1 cellular context compared by ENCODE assay signal in genomic region chr10:58967551-58968418, GRCh38.
TF ChIP-seq lines count a peak whose summit lies in the region.

No MANE protein-coding gene starts in this region.

TF ChIP-seq in GM12878, 131 proteins besides CTCF, POLR2A, EP300 and RAD21 (continued from another document):
- no peak for TF ChIP-seq CHD1 (IDR thresholded peaks at IDR 0.05; ENCODE audit: low read depth, low read length)
- TF ChIP-seq BHLHE40 (IDR thresholded peaks at IDR 0.05; ENCODE audit: borderline replicate concordance in 1 of 2, low read depth in 2 of 2, low read length in 1 of 2): peak in 1 of 2 experiments; percentile 35; a peak in 1 of 4 replicates
- TF ChIP-seq SMARCA5 (IDR thresholded peaks at IDR 0.05): no peak
- TF ChIP-seq YY1 (IDR thresholded peaks at IDR 0.05; ENCODE audit: low read depth, low read length): no peak
- TF ChIP-seq SUPT20H (IDR thresholded peaks at IDR 0.05; ENCODE audit: borderline replicate concordance, control insufficient read depth, low read depth, low read length): no peak
- no peak for TF ChIP-seq GABPA (IDR thresholded peaks at IDR 0.05; ENCODE audit: low read depth)
- TF ChIP-seq E2F8 (IDR thresholded peaks at IDR 0.05; ENCODE audit: low read depth, partially characterized antibody): no peak
- TF ChIP-seq ZZZ3 (IDR thresholded peaks at IDR 0.05; ENCODE audit: control insufficient read depth, insufficient read length, low read depth): no peak
- TF ChIP-seq, protein P1, sequence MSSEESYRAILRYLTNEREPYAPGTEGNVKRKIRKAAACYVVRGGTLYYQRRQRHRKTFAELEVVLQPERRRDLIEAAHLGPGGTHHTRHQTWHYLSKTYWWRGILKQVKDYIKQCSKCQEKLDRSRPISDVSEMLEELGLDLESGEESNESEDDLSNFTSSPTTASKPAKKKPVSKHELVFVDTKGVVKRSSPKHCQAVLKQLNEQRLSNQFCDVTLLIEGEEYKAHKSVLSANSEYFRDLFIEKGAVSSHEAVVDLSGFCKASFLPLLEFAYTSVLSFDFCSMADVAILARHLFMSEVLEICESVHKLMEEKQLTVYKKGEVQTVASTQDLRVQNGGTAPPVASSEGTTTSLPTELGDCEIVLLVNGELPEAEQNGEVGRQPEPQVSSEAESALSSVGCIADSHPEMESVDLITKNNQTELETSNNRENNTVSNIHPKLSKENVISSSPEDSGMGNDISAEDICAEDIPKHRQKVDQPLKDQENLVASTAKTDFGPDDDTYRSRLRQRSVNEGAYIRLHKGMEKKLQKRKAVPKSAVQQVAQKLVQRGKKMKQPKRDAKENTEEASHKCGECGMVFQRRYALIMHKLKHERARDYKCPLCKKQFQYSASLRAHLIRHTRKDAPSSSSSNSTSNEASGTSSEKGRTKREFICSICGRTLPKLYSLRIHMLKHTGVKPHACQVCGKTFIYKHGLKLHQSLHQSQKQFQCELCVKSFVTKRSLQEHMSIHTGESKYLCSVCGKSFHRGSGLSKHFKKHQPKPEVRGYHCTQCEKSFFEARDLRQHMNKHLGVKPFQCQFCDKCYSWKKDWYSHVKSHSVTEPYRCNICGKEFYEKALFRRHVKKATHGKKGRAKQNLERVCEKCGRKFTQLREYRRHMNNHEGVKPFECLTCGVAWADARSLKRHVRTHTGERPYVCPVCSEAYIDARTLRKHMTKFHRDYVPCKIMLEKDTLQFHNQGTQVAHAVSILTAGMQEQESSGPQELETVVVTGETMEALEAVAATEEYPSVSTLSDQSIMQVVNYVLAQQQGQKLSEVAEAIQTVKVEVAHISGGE (CRISPR knock-in tag; IDR thresholded peaks at IDR 0.05): no peak
- peak; percentile 72; the same call in 1 of the 2 replicates for TF ChIP-seq BACH1 (IDR thresholded peaks at IDR 0.05; ENCODE audit: borderline replicate concordance)
- TF ChIP-seq TARDBP (IDR thresholded peaks at IDR 0.05; ENCODE audit: borderline replicate concordance): no peak
- TF ChIP-seq, protein P2, sequence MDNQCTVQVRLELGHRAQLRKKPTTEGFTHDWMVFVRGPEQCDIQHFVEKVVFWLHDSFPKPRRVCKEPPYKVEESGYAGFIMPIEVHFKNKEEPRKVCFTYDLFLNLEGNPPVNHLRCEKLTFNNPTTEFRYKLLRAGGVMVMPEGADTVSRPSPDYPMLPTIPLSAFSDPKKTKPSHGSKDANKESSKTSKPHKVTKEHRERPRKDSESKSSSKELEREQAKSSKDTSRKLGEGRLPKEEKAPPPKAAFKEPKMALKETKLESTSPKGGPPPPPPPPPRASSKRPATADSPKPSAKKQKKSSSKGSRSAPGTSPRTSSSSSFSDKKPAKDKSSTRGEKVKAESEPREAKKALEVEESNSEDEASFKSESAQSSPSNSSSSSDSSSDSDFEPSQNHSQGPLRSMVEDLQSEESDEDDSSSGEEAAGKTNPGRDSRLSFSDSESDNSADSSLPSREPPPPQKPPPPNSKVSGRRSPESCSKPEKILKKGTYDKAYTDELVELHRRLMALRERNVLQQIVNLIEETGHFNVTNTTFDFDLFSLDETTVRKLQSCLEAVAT (IDR thresholded peaks at IDR 0.05): peak; percentile 74
- TF ChIP-seq EED (IDR thresholded peaks at IDR 0.05; ENCODE audit: low read depth): no peak
